23 cellular contexts compared by ENCODE assay signal in genomic region chr6:15520616-15521203, GRCh38.
DNase-seq lines count a peak whose midpoint lies in the region; ATAC-seq and TF ChIP-seq lines count a peak whose summit lies in the region.
"Had no signal": no experiment of that assay in that cellular context is flagged by ENCODE, and none has a peak within 500 bp of the region (broad histone marks: within the 10 kb centered on the region; RNA-seq: fewer than 3 reads in every experiment).

No MANE protein-coding gene starts in this region.

- no peaks in the 10 kb centered on the region for H3K27me3 Mint-ChIP-seq in activated naive CD8-positive, alpha-beta T cell treated with anti-CD3 and anti-CD28 coated beads, Interleukin-2, amount 50 U/mL, for 24 hours
- no peaks in the 10 kb centered on the region for H3K27me3 Mint-ChIP-seq in activated naive CD8-positive, alpha-beta T cell treated with anti-CD3 and anti-CD28 coated beads for 36 hours

- H3K27me3 ChIP-seq in WERI-Rb-1 (ENCODE audit: insufficient read depth, low read depth, severe bottlenecking): no peaks in the 10 kb centered on the region
- H3K27me3 ChIP-seq: ovary, uterus had no signal

- H3K27ac Mint-ChIP-seq in activated naive CD8-positive, alpha-beta T cell treated with anti-CD3 and anti-CD28 coated beads, Interleukin-2, amount 50 U/mL, for 24 hours: peak overlapping the region; percentile 70
- H3K27ac Mint-ChIP-seq in activated naive CD8-positive, alpha-beta T cell treated with anti-CD3 and anti-CD28 coated beads for 36 hours: no peak overlapping the region

- CTCF ChIA-PET in HEK293T (lab: Yijun Ruan, JAX): no interaction called here

- ATAC-seq in activated naive CD8-positive, alpha-beta T cell treated with anti-CD3 and anti-CD28 coated beads, Interleukin-2, amount 50 U/mL, for 24 hours: no peak
- no peak for ATAC-seq in HG02884 (IDR thresholded peaks at IDR 0.05; ENCODE audit: unreplicated experiment)
- ATAC-seq: left colon, right cardiac atrium had no signal

- POLR2A ChIA-PET in HEK293T (lab: Yijun Ruan, JAX): no interaction called here

- no peak overlapping the region for H3K27ac ChIP-seq in WERI-Rb-1
- H3K27ac ChIP-seq: KMS-11, ovary, uterus had no signal

- no peak overlapping the region for H3K4me3 ChIP-seq in WERI-Rb-1 (ENCODE audit: low read depth, low read length)
- H3K4me3 ChIP-seq: ovary, uterus had no signal

- H3K4me3 Mint-ChIP-seq in activated naive CD8-positive, alpha-beta T cell treated with anti-CD3 and anti-CD28 coated beads, Interleukin-2, amount 50 U/mL, for 24 hours: no peak overlapping the region
- no peak overlapping the region for H3K4me3 Mint-ChIP-seq in activated naive CD8-positive, alpha-beta T cell treated with anti-CD3 and anti-CD28 coated beads for 36 hours
- H3K4me3 Mint-ChIP-seq: CD14-positive monocyte had no signal

- peaks cover 44% of the 10 kb centered on the region for H3K36me3 Mint-ChIP-seq in activated naive CD8-positive, alpha-beta T cell treated with anti-CD3 and anti-CD28 coated beads, Interleukin-2, amount 50 U/mL, for 24 hours (ENCODE audit: low read depth)
- peaks cover 36% of the 10 kb centered on the region for H3K36me3 Mint-ChIP-seq in activated naive CD8-positive, alpha-beta T cell treated with anti-CD3 and anti-CD28 coated beads for 36 hours

- no peak for TF ChIP-seq CTCF in WERI-Rb-1 (IDR thresholded peaks at IDR 0.05; ENCODE audit: low read depth, low read length)

- H3K9me3 ChIP-seq in WERI-Rb-1 (ENCODE audit: severe bottlenecking): no peaks in the 10 kb centered on the region
- H3K9me3 ChIP-seq: ovary, uterus had no signal

- peaks cover 82% of the 10 kb centered on the region for H3K36me3 ChIP-seq in WERI-Rb-1
- H3K36me3 ChIP-seq: ovary, uterus had no signal

- peaks cover 17% of the 10 kb centered on the region for H3K4me1 Mint-ChIP-seq in activated naive CD8-positive, alpha-beta T cell treated with anti-CD3 and anti-CD28 coated beads, Interleukin-2, amount 50 U/mL, for 24 hours
- peaks cover 13% of the 10 kb centered on the region for H3K4me1 Mint-ChIP-seq in activated naive CD8-positive, alpha-beta T cell treated with anti-CD3 and anti-CD28 coated beads for 36 hours

- H3K9me3 Mint-ChIP-seq in activated naive CD8-positive, alpha-beta T cell treated with anti-CD3 and anti-CD28 coated beads, Interleukin-2, amount 50 U/mL, for 24 hours: peaks cover under 1% of the 10 kb centered on the region
- no peaks in the 10 kb centered on the region for H3K9me3 Mint-ChIP-seq in activated naive CD8-positive, alpha-beta T cell treated with anti-CD3 and anti-CD28 coated beads for 36 hours

- DNase-seq in activated naive CD8-positive, alpha-beta T cell treated with anti-CD3 and anti-CD28 coated beads, Interleukin-2, amount 50 U/mL, for 24 hours: no peak
- no peak for DNase-seq in activated naive CD8-positive, alpha-beta T cell treated with anti-CD3 and anti-CD28 coated beads for 36 hours
- DNase-seq in WERI-Rb-1 (peak; percentile 7), mesenteric fat pad (ENCODE audit: low spot score) (peak; percentile 33), HEK293T (ENCODE audit: extremely low spot score) (no peak), NOMO-1 treated with dmso at 0.1 percent for 144 hours (lab: John Stamatoyannopoulos, UW; ENCODE audit: unreplicated experiment) (no peak), NCI-H226 (no peak)
- DNase-seq: activated naive CD4-positive, alpha-beta T cell treated with Interleukin-2 at 50 U/mL for 16 hours; dermis blood vessel endothelial cell; mesenchymal stem cell; MV-4-11; NCI-H1694; NCI-H2171 treated with DMSO at 0.1 percent for 48 hours; NCI-H526 treated with DMSO at 0.1 percent for 48 hours; right cardiac atrium; stimulated activated CD8-positive, alpha-beta memory T cell treated with anti-CD3 and anti-CD28 coated beads, Interleukin-4, amount 100 ng/mL, for 48 hours; T1000 had no signal

TF ChIP-seq in HEK293T, 16 proteins besides CTCF, POLR2A, EP300 and RAD21:
- no peak for TF ChIP-seq ARNT (IDR thresholded peaks at IDR 0.05)
- no peak for TF ChIP-seq L3MBTL2 (conservative IDR thresholded peaks at IDR 0.05)
- no peak for TF ChIP-seq FOXA1 (IDR thresholded peaks at IDR 0.05)
- no peak for TF ChIP-seq FOXK2 (IDR thresholded peaks at IDR 0.05)
- no peak for TF ChIP-seq PKNOX1 (IDR thresholded peaks at IDR 0.05)
- TF ChIP-seq BHLHE40 (IDR thresholded peaks at IDR 0.05; ENCODE audit: borderline replicate concordance): no peak
- TF ChIP-seq ELF4 (IDR thresholded peaks at IDR 0.05): no peak
- TF ChIP-seq TARDBP (IDR thresholded peaks at IDR 0.05): no peak
- TF ChIP-seq LEF1 (IDR thresholded peaks at IDR 0.05; ENCODE audit: borderline replicate concordance): no peak
- no peak for TF ChIP-seq FOXM1 (IDR thresholded peaks at IDR 0.05; ENCODE audit: borderline replicate concordance)
- no peak for TF ChIP-seq CTBP1 (IDR thresholded peaks at IDR 0.05; ENCODE audit: borderline replicate concordance)
- TF ChIP-seq SP1 (IDR thresholded peaks at IDR 0.05): no peak
- no peak for TF ChIP-seq HDGF (IDR thresholded peaks at IDR 0.05; ENCODE audit: borderline replicate concordance)
- no peak for TF ChIP-seq SUZ12 (IDR thresholded peaks at IDR 0.05)
- no peak for TF ChIP-seq ZNF384 (IDR thresholded peaks at IDR 0.05)
- TF ChIP-seq NFRKB (IDR thresholded peaks at IDR 0.05): no peak
TF ChIP-seq in HEK293T: peak in this region for 0.

Comparison
In these comparisons a context has a peak if more than half of its experiments do, and no peak if none do; other contexts are left out.
1. DNase-seq: peak in WERI-Rb-1 (single experiment) and mesenteric fat pad (single experiment); none in activated naive CD8-positive, alpha-beta T cell treated with anti-CD3 and anti-CD28 coated beads, Interleukin-2, amount 50 U/mL, for 24 hours (single experiment), activated naive CD8-positive, alpha-beta T cell treated with anti-CD3 and anti-CD28 coated beads for 36 hours (single experiment), HEK293T (single experiment), NOMO-1 treated with dmso at 0.1 percent for 144 hours (single experiment) and NCI-H226 (single experiment).